26 cellular contexts compared by ENCODE assay signal in the genomic region with DNA sequence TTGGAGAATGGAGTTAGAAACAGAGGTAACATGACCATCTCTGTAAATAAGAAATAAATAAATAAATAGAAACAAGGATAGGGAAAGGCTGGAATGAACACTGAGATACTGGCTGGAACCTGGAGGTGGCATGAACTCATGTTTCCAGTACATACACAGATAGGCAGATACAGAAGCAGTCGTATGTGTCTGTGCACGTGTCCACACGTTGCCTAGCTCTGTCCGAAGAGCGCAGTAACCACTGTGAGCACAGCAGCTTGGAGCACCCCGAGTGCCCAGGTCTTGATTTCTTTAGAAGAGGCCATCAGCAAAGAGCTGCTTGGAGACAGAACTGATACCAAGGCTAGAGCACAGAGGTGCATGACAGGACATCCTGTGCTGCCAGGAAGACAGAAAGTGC. TPM values are rescaled to one million over a fixed set of nuclear protein-coding genes. Genes with fewer than 3 reads are reported as not detected.
DNase-seq lines count a peak whose midpoint lies in the region; ATAC-seq, FAIRE-seq and TF ChIP-seq lines count a peak whose summit lies in the region.
"Had no signal": no experiment of that assay in that cellular context is flagged by ENCODE, and none has a peak within 500 bp of the region (broad histone marks: within the 10 kb centered on the region; RNA-seq: fewer than 3 reads in every experiment).

No MANE protein-coding gene starts in this region.

- H3K27ac ChIP-seq in OCI-LY7 (ENCODE audit: low read depth, low read length, poor library complexity, severe bottlenecking) (no peak overlapping the region), heart left ventricle (peak overlapping the region in 5 of 12 donors; percentile 23 to 73 (median 53)), right cardiac atrium (ENCODE audit: low read length) (peak overlapping the region; percentile 74)
- H3K27ac ChIP-seq: HL-60 had no signal

- FAIRE-seq in D721Med (lab: Jason Lieb, UNC): no peak
- FAIRE-seq: A204.1, GM12892, GM18507, H54, HTR-8/SVneo had no signal

- intact Hi-C loops in OCI-LY7 (cut with micrococcal nuclease; ENCODE audit: unreplicated experiment): no loop called here
- intact Hi-C loops in heart left ventricle (cut with DNase I): loop anchor here in 9 of 10 donors (5.0 to 10.0 kb wide), 9 partner anchors 63 to 408 kb away; a partner anchor contains a TSS
- intact Hi-C loops in right cardiac atrium (cut with DNase I): loop anchor here in 1 of 4 donors (10.0 kb wide), 2 partner anchors 95 to 405 kb away; no protein-coding TSS in a partner anchor
- intact Hi-C loops in head of caudate nucleus (cut with DNase I): no loop called here

- H3K4me2 ChIP-seq in OCI-LY7 (ENCODE audit: low read length): no peak overlapping the region
- H3K4me2 ChIP-seq: GM23338 had no signal

- H3K4me3 Mint-ChIP-seq in T-helper 17 cell: peak overlapping the region; percentile 28
- H3K4me3 Mint-ChIP-seq: CD4-positive, CD25-positive, alpha-beta regulatory T cell; GM23338 had no signal

- H3K27me3 ChIP-seq in heart left ventricle (no peaks in the 10 kb centered on the region), right cardiac atrium (ENCODE audit: control insufficient read depth, insufficient read depth) (no peaks in the 10 kb centered on the region)
- H3K27me3 ChIP-seq: BE2C had no signal

- no peak for TF ChIP-seq POLR2A in heart left ventricle (IDR thresholded peaks at IDR 0.05)

- 0 out of 2 replicates have a peak, but pooled peaks cover 3% of the 10 kb centered on the region for H3K79me2 ChIP-seq in OCI-LY7 (ENCODE audit: insufficient read depth, low read depth, low read length)

- H3K36me3 Mint-ChIP-seq in T-helper 17 cell (ENCODE audit: low read depth): peaks cover 4% of the 10 kb centered on the region

- WGBS in heart left ventricle, 4 donors: 54 to 74% (median 72%) methylated on average over 6 of the region's 6 CpGs
- 74% methylated on average over 6 of the region's 6 CpGs for WGBS in right cardiac atrium

- TF ChIP-seq CTCF in OCI-LY7 (conservative IDR thresholded peaks at IDR 0.05; ENCODE audit: low read length) (no peak), heart left ventricle (IDR thresholded peaks at IDR 0.05) (no peak), D721Med (IDR thresholded peaks at IDR 0.05; ENCODE audit: insufficient read depth, missing control alignments) (no peak)

- H3K4me1 Mint-ChIP-seq in T-helper 17 cell: peaks cover 12% of the 10 kb centered on the region
- H3K4me1 Mint-ChIP-seq: GM23338 had no signal

- H3K27me3 Mint-ChIP-seq in T-helper 17 cell: no peaks in the 10 kb centered on the region
- H3K27me3 Mint-ChIP-seq: CD4-positive, CD25-positive, alpha-beta regulatory T cell had no signal

- ATAC-seq in T-helper 17 cell (no peak), heart left ventricle (peak; percentile 27 to 39 (median 34)), right cardiac atrium (peak; percentile 6 to 19), HG02798 (IDR thresholded peaks at IDR 0.05; ENCODE audit: poor library complexity, unreplicated experiment) (no peak), GM19452 (IDR thresholded peaks at IDR 0.05; ENCODE audit: unreplicated experiment) (no peak)
- ATAC-seq: GM23338 had no signal

- no peaks in the 10 kb centered on the region for H3K9me2 ChIP-seq in OCI-LY7 (ENCODE audit: insufficient read depth, low read length)

- H3K4me3 ChIP-seq in OCI-LY7 (ENCODE audit: low read depth, low read length, poor library complexity, severe bottlenecking) (no peak overlapping the region), heart left ventricle (no peak overlapping the region), right cardiac atrium (ENCODE audit: low read length) (no peak overlapping the region)
- H3K4me3 ChIP-seq: GM23338 had no signal

- DNase-seq in OCI-LY7 (ENCODE audit: low spot score) (peak; percentile 9), T-helper 17 cell (no peak), heart left ventricle (no peak), right cardiac atrium (no peak), head of caudate nucleus (no peak), D721Med (ENCODE audit: insufficient read length, low spot score) (no peak)
- DNase-seq: ACHN; BE2C; C1 segment of cervical spinal cord; Caco-2; CD4-positive, CD25-positive, alpha-beta regulatory T cell; DMS153; DMS79; GDM1; HCEC 1CT; IMR-90 had no signal

- H3K36me3 ChIP-seq in OCI-LY7 (ENCODE audit: insufficient read depth, low read length) (peaks cover 94% of the 10 kb centered on the region), heart left ventricle (peaks cover 0 to 97% (median 85%) of the 10 kb centered on the region in 9 donors)

- CTCF ChIA-PET in OCI-LY7 (lab: Charles Lee; ENCODE audit: unreplicated experiment): no interaction called here

- 0 out of 2 replicates have a peak, but pooled peaks cover 3% of the 10 kb centered on the region for H4K20me1 ChIP-seq in OCI-LY7 (ENCODE audit: insufficient read depth, low read length)

- POLR2A ChIA-PET in OCI-LY7 (lab: Charles Lee): interaction anchor here (0.6 to 0.8 kb wide), 2 partner anchors 114 to 123 kb away, joined by 3 read pairs; no protein-coding TSS in a partner anchor

- peaks cover 2% of the 10 kb centered on the region for H3K4me1 ChIP-seq in OCI-LY7 (ENCODE audit: insufficient read depth, low read length, poor library complexity, severe bottlenecking)
- peaks cover 0 to 34% (median 16%) of the 10 kb centered on the region in 12 donors for H3K4me1 ChIP-seq in heart left ventricle
- peaks cover 5% of the 10 kb centered on the region for H3K4me1 ChIP-seq in right cardiac atrium (ENCODE audit: control insufficient read depth, insufficient read depth, low read length)
- H3K4me1 ChIP-seq: BE2C, Caco-2 had no signal

- H3K27ac Mint-ChIP-seq in T-helper 17 cell: no peak overlapping the region
- H3K27ac Mint-ChIP-seq: GM23338 had no signal

- H2AFZ ChIP-seq in OCI-LY7 (ENCODE audit: low read length): no peak overlapping the region
- H2AFZ ChIP-seq: GM23338 had no signal

- H3K9me3 ChIP-seq in OCI-LY7 (ENCODE audit: low read length): no peaks in the 10 kb centered on the region
- no peaks in the 10 kb centered on the region for H3K9me3 ChIP-seq in T-helper 17 cell (ENCODE audit: control insufficient read depth, low read length, poor library complexity, severe bottlenecking)
- no peaks in the 10 kb centered on the region for H3K9me3 ChIP-seq in heart left ventricle
- no peaks in the 10 kb centered on the region for H3K9me3 ChIP-seq in right cardiac atrium (ENCODE audit: control insufficient read depth, low read length)
- H3K9me3 ChIP-seq: BE2C, Caco-2 had no signal

- BruUV-seq in OCI-LY7 (replicated peaks; lab: Mats Ljungman, UMichigan): no TSS peak

RNA-seq across cellular contexts. Expression of a gene that starts 37.1 kb away (rescaled TPM):
- not detected in 2 replicates for total RNA-seq in OCI-LY7 (2014; rRNA removed; shearing (Covaris generic))
- total RNA-seq in OCI-LY7 (2022) (not detected in 2 replicates), T-helper 17 cell (not detected), heart left ventricle (1 to 10 TPM in 3 of 9 donors, under 1 TPM in 4, not detected in 2; 0.29 to 5.8 (median 0.63) TPM), right cardiac atrium (under 1 TPM in 2 of 4 donors, not detected in 2; 0.21 to 0.29 TPM)
- polyA plus RNA-seq in heart left ventricle (10 to 100 TPM in 1 of 2 donors, not detected in 1; 25.3 TPM), right cardiac atrium (not detected)
- total RNA-seq: CD4-positive, CD25-positive, alpha-beta regulatory T cell; Daoy; GM23338; IMR-90 had no signal
- polyA plus RNA-seq: CD4-positive, CD25-positive, alpha-beta regulatory T cell; GM23338; IMR-90 had no signal

RNA-seq across cellular contexts. Expression of a gene that starts 37.1 kb away (rescaled TPM):
- total RNA-seq in OCI-LY7 (2014; rRNA removed; shearing (Covaris generic)): 39.4 and 49.6 TPM in 2 replicates
- total RNA-seq in OCI-LY7 (2022) (65.2 and 71.8 TPM in 2 replicates), T-helper 17 cell (100 to 1,000 TPM in 1 of 2 donors, 10 to 100 TPM in 1; 94.4 to 114 TPM), heart left ventricle (10 to 100 TPM; 57.3 to 91.4 (median 68.6) TPM), right cardiac atrium (100 to 1,000 TPM in 2 of 4 donors, 10 to 100 TPM in 2; 88.1 to 112 (median 102) TPM)
- polyA plus RNA-seq in heart left ventricle (10 to 100 TPM; 37.2 to 54.2 TPM), right cardiac atrium (59.3 TPM)

Comparison
In these comparisons a context has a peak if more than half of its experiments do, and no peak if none do; other contexts are left out.
1. ATAC-seq: peak in heart left ventricle (4 of 4) and right cardiac atrium (2 of 2); none in T-helper 17 cell (single experiment), HG02798 (single experiment) and GM19452 (single experiment).
2. intact Hi-C loops: an anchor here in heart left ventricle (5.0 to 10.0 kb wide); none called in OCI-LY7 and head of caudate nucleus.